ENCODE assay signal across 23 cellular contexts in the genomic region with DNA sequence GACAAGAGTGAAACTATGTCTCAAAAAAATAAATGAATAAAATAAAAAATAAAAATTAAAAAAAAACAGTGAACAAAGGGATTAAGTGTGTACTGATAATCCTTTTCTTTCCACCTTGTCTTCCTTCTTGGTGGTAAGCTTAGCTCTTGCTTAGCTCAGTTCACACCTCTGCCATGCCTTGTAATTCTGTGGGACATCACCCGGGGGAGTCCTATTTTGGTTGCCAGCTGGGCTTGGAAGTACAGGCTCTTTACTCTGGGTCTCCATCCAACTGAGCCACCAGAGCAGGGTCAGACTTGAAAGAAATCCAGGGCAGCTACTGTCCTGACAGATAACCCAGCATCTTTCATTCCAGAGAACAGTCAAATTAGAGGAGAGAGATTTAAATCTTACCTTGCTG.
DNase-seq lines count a peak whose midpoint lies in the region; ATAC-seq, FAIRE-seq and TF ChIP-seq lines count a peak whose summit lies in the region.
"Had no signal": no experiment of that assay in that cellular context is flagged by ENCODE, and none has a peak within 500 bp of the region (broad histone marks: within the 10 kb centered on the region; RNA-seq: fewer than 3 reads in every experiment).

No MANE protein-coding gene starts in this region.

- H3K9me3 ChIP-seq in A549 (no peaks in the 10 kb centered on the region), body of pancreas (no peaks in the 10 kb centered on the region)

- TF ChIP-seq POLR2A in A549 (IDR thresholded peaks at IDR 0.05; ENCODE audit: low read length): no peak
- no peak for TF ChIP-seq POLR2A in body of pancreas (IDR thresholded peaks at IDR 0.05)

- DNase-seq in A549 (ENCODE audit: low read depth in 1 of 2, low spot score in 1 of 2) (no peak), WTC11 (ENCODE audit: low spot score) (no peak), endothelial cell (ENCODE audit: low spot score) (no peak), mesendoderm (peak; percentile 45), NCI-H1417 (lab: John Stamatoyannopoulos, UW) (no peak), epidermal melanocyte (ENCODE audit: insufficient read length, low spot score) (no peak), body of pancreas (no peak)
- DNase-seq: 8988T; CD4-positive, CD25-positive, alpha-beta regulatory T cell; CD8-positive, alpha-beta memory T cell; DMS 273 treated with DMSO at 0.1 percent for 48 hours; DMS79; EL; GDM1; GM23248; H9 had no signal

- intact Hi-C loops in body of pancreas (cut with DNase I): no loop called here

- no peak overlapping the region for H4K8ac ChIP-seq in mesendoderm (ENCODE audit: low read depth, low read length)

- WGBS in A549 (ENCODE audit: missing lambda C conversion rate): 6% methylated on average over 1 of the region's 1 CpG
- no CpG with 5 or more reads among the region's 1 CpG for WGBS in mesendoderm (ENCODE audit: extremely low coverage, insufficient coverage, low lambda C conversion rate)
- WGBS in body of pancreas, 2 donors: 29 to 31% methylated on average over 1 of the region's 1 CpG

- H3K4me2 ChIP-seq in A549 (no peak overlapping the region), mesendoderm (ENCODE audit: low read length) (no peak overlapping the region)
- H3K4me2 ChIP-seq: BLaER1 had no signal

- H2BK5ac ChIP-seq in mesendoderm (ENCODE audit: low read length): no peak overlapping the region

- H3K27ac Mint-ChIP-seq in WTC11 (peak overlapping the region; percentile 93; the same call in 1 of the 2 replicates), endothelial cell (ENCODE audit: unreplicated experiment) (peak overlapping the region; percentile 72)
- H3K27ac Mint-ChIP-seq: B cell; CD4-positive, CD25-positive, alpha-beta regulatory T cell; CD8-positive, alpha-beta memory T cell had no signal

- H2BK15ac ChIP-seq in mesendoderm (replicated peaks; ENCODE audit: low read depth): no peak overlapping the region

- H3K79me2 ChIP-seq in mesendoderm (ENCODE audit: control insufficient read depth, insufficient read depth, low read length): no peaks in the 10 kb centered on the region

- no peak overlapping the region for H3K9ac ChIP-seq in mesendoderm (ENCODE audit: low read length)
- H3K9ac ChIP-seq: BLaER1, GM23248 had no signal

- no peak overlapping the region for H3K4ac ChIP-seq in mesendoderm (ENCODE audit: low read depth, low read length)

- H4K5ac ChIP-seq in mesendoderm (ENCODE audit: low read length): no peak overlapping the region

- H3K36me3 ChIP-seq in mesendoderm (ENCODE audit: control insufficient read depth, insufficient read depth, low read length) (no peaks in the 10 kb centered on the region), body of pancreas (replicated peaks in 1 of 2; ENCODE audit: insufficient read depth in 1 of 2, low read depth in 2 of 2) (no peaks in the 10 kb centered on the region)
- H3K36me3 ChIP-seq: BLaER1 had no signal

- H3K36me3 Mint-ChIP-seq in WTC11: peaks cover 26% of the 10 kb centered on the region
- no peaks in the 10 kb centered on the region for H3K36me3 Mint-ChIP-seq in endothelial cell (ENCODE audit: low read depth, unreplicated experiment)
- H3K36me3 Mint-ChIP-seq: CD4-positive, CD25-positive, alpha-beta regulatory T cell; CD8-positive, alpha-beta memory T cell had no signal

- H3K4me3 ChIP-seq in A549 (no peak overlapping the region), mesendoderm (ENCODE audit: low read length) (no peak overlapping the region), body of pancreas (no peak overlapping the region)
- H3K4me3 ChIP-seq: BLaER1, GM12878, GM23248 had no signal

- no peaks in the 10 kb centered on the region for H3K79me1 ChIP-seq in mesendoderm (ENCODE audit: low read length)

- no peak overlapping the region for H2AK5ac ChIP-seq in mesendoderm (ENCODE audit: low read length)

- no peak overlapping the region for H2BK120ac ChIP-seq in mesendoderm (ENCODE audit: low read depth, low read length)

- POLR2A ChIA-PET in A549 (lab: Yijun Ruan, JAX) (no interaction called here), WTC11 (lab: Charles Lee) (no interaction called here)

- ATAC-seq in A549: no peak
- ATAC-seq in WTC11: no peak
- no peak for ATAC-seq in body of pancreas
- ATAC-seq: GM12878, HCT116 had no signal

- no peak for TF ChIP-seq EP300 in A549 (IDR thresholded peaks at IDR 0.05)

- CTCF ChIA-PET in A549 (lab: Yijun Ruan, JAX): no interaction called here
- CTCF ChIA-PET in WTC11 (lab: Charles Lee): no interaction called here

- no peaks in the 10 kb centered on the region for H3K4me1 ChIP-seq in A549
- no peaks in the 10 kb centered on the region for H3K4me1 ChIP-seq in mesendoderm (ENCODE audit: control insufficient read depth, low read depth, low read length)
- no peaks in the 10 kb centered on the region for H3K4me1 ChIP-seq in body of pancreas
- H3K4me1 ChIP-seq: BLaER1 had no signal

- H3K9me3 Mint-ChIP-seq in WTC11 (peaks cover 27% of the 10 kb centered on the region), endothelial cell (ENCODE audit: unreplicated experiment) (no peaks in the 10 kb centered on the region)

- no peak overlapping the region for H3K56ac ChIP-seq in mesendoderm (ENCODE audit: low read length)

- no peak overlapping the region for H3K18ac ChIP-seq in mesendoderm (ENCODE audit: low read length)

- TF ChIP-seq CTCF in A549 (IDR thresholded peaks at IDR 0.05) (no peak), WTC11 (IDR thresholded peaks at IDR 0.05) (no peak), endothelial cell (IDR thresholded peaks at IDR 0.05; ENCODE audit: unreplicated experiment) (no peak), body of pancreas (IDR thresholded peaks at IDR 0.05) (no peak)

- TF ChIP-seq RAD21 in A549 (conservative IDR thresholded peaks at IDR 0.05 in 1 of 2, IDR thresholded peaks at IDR 0.05 in 1 of 2): no peak

- no peak overlapping the region for H3K23ac ChIP-seq in mesendoderm (ENCODE audit: low read length)

- H3K27ac ChIP-seq in A549: no peak overlapping the region
- peak overlapping the region; percentile 19 for H3K27ac ChIP-seq in mesendoderm (ENCODE audit: low read depth, low read length)
- no peak overlapping the region for H3K27ac ChIP-seq in body of pancreas
- H3K27ac ChIP-seq: BLaER1, C4-2B, GM23248 had no signal

- H3K4me3 Mint-ChIP-seq in WTC11: no peak overlapping the region
- H3K4me3 Mint-ChIP-seq in endothelial cell (ENCODE audit: unreplicated experiment): no peak overlapping the region
- H3K4me3 Mint-ChIP-seq: B cell; CD4-positive, CD25-positive, alpha-beta regulatory T cell; CD8-positive, alpha-beta memory T cell; H9 had no signal

- no peaks in the 10 kb centered on the region for H3K27me3 Mint-ChIP-seq in WTC11 (ENCODE audit: low read depth)
- H3K27me3 Mint-ChIP-seq in endothelial cell (ENCODE audit: unreplicated experiment): peaks cover 1% of the 10 kb centered on the region
- H3K27me3 Mint-ChIP-seq: B cell; CD4-positive, CD25-positive, alpha-beta regulatory T cell had no signal

- H3K27me3 ChIP-seq in mesendoderm (ENCODE audit: insufficient read depth, low read length, poor library complexity): no peaks in the 10 kb centered on the region
- H3K27me3 ChIP-seq in body of pancreas: no peaks in the 10 kb centered on the region
- H3K27me3 ChIP-seq: BLaER1 had no signal

- H3K4me1 Mint-ChIP-seq in WTC11: peaks cover 23% of the 10 kb centered on the region
- no peaks in the 10 kb centered on the region for H3K4me1 Mint-ChIP-seq in endothelial cell (ENCODE audit: unreplicated experiment)
- H3K4me1 Mint-ChIP-seq: B cell; CD4-positive, CD25-positive, alpha-beta regulatory T cell; CD8-positive, alpha-beta memory T cell had no signal

- peak; percentile 18 for FAIRE-seq in A549 (lab: Jason Lieb, UNC)
- FAIRE-seq: D721Med, GM12878, GM19239 had no signal

TF ChIP-seq in A549, 52 proteins besides CTCF, POLR2A, EP300 and RAD21 (continues in another document):
- TF ChIP-seq NR3C1 (IDR thresholded peaks at IDR 0.05): no peak
- TF ChIP-seq HOXB5 (CRISPR knock-in tag; IDR thresholded peaks at IDR 0.05): no peak
- TF ChIP-seq BHLHE40 (IDR thresholded peaks at IDR 0.05; ENCODE audit: low read depth, low read length): no peak
- TF ChIP-seq KDM1A (IDR thresholded peaks at IDR 0.05; ENCODE audit: low read depth): no peak
- TF ChIP-seq NPAS2 (CRISPR knock-in tag; IDR thresholded peaks at IDR 0.05; ENCODE audit: borderline replicate concordance): no peak
- TF ChIP-seq, protein P1, sequence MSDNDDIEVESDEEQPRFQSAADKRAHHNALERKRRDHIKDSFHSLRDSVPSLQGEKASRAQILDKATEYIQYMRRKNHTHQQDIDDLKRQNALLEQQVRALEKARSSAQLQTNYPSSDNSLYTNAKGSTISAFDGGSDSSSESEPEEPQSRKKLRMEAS (IDR thresholded peaks at IDR 0.05): no peak
- no peak for TF ChIP-seq FOSL2 (IDR thresholded peaks at IDR 0.05)
- TF ChIP-seq FOSL2 (CRISPR knock-in tag; IDR thresholded peaks at IDR 0.05): no peak
- no peak for TF ChIP-seq RNF2 (IDR thresholded peaks at IDR 0.05; ENCODE audit: borderline replicate concordance, low read depth)
- no peak for TF ChIP-seq EHMT2 (IDR thresholded peaks at IDR 0.05; ENCODE audit: low read depth)
- TF ChIP-seq SMC3 (IDR thresholded peaks at IDR 0.05): no peak
- TF ChIP-seq ZFP36 (IDR thresholded peaks at IDR 0.05; ENCODE audit: borderline replicate concordance, partially characterized antibody): no peak
- no peak for TF ChIP-seq HOXB13 (CRISPR knock-in tag; IDR thresholded peaks at IDR 0.05; ENCODE audit: low read depth)
- TF ChIP-seq KDM5A (IDR thresholded peaks at IDR 0.05): no peak

TF ChIP-seq in WTC11, 78 proteins besides CTCF, POLR2A, EP300 and RAD21:
- TF ChIP-seq ELF4 (CRISPR knock-in tag; IDR thresholded peaks at IDR 0.05; ENCODE audit: low read depth): no peak
